In genomic region chr18:3067213-3068118, GRCh38 we compare ENCODE assay signal across 15 cellular contexts. TPM values are rescaled to one million over a fixed set of nuclear protein-coding genes. Genes with fewer than 3 reads are reported as not detected.
DNase-seq lines count a peak whose midpoint lies in the region; ATAC-seq, FAIRE-seq and TF ChIP-seq lines count a peak whose summit lies in the region.
"Had no signal": no experiment of that assay in that cellular context is flagged by ENCODE, and none has a peak within 500 bp of the region (broad histone marks: within the 10 kb centered on the region; RNA-seq: fewer than 3 reads in every experiment).

No MANE protein-coding gene starts in this region.

- TF ChIP-seq RAD21 in H1 (IDR thresholded peaks at IDR 0.05 in 1 of 2, conservative IDR thresholded peaks at IDR 0.05 in 1 of 2; ENCODE audit: low read depth in 2 of 2, low read length in 2 of 2): no peak

- H3K23ac ChIP-seq in H1 (ENCODE audit: insufficient read length): no peak overlapping the region

- H3K18ac ChIP-seq in H1 (ENCODE audit: extremely low read depth, low read length): no peak overlapping the region

- no peaks in the 10 kb centered on the region for H3K9me3 Mint-ChIP-seq in activated T-cell treated with anti-CD3 and anti-CD28 coated beads, Interleukin-2, amount 50 U/mL, for 24 hours
- no peaks in the 10 kb centered on the region for H3K9me3 Mint-ChIP-seq in T-cell
- H3K9me3 Mint-ChIP-seq in osteocyte (ENCODE audit: unreplicated experiment): no peaks in the 10 kb centered on the region
- H3K9me3 Mint-ChIP-seq: activated B cell treated with CpG ODN at 0.5 μM for 24 hours had no signal

- TF ChIP-seq CTCF in H1 (IDR thresholded peaks at IDR 0.05; ENCODE audit: control extremely low read depth in 1 of 3, insufficient read depth in 1 of 3, low read depth in 1 of 3, low read length in 3 of 3): no peak
- TF ChIP-seq CTCF in osteocyte (IDR thresholded peaks at IDR 0.05): no peak
- no peak for TF ChIP-seq CTCF in GM13977 (IDR thresholded peaks at IDR 0.05; ENCODE audit: extremely low read depth, insufficient read depth, missing control alignments)

- H3K36me3 ChIP-seq in H1 (ENCODE audit: control insufficient read depth in 2 of 4, insufficient read depth in 4 of 4, low read length in 3 of 4): no peaks in the 10 kb centered on the region
- H3K36me3 ChIP-seq in MG63: no peaks in the 10 kb centered on the region
- H3K36me3 ChIP-seq: upper lobe of left lung had no signal

- peaks cover 6% of the 10 kb centered on the region for H3K36me3 Mint-ChIP-seq in activated T-cell treated with anti-CD3 and anti-CD28 coated beads, Interleukin-2, amount 50 U/mL, for 24 hours (ENCODE audit: low read depth)
- H3K36me3 Mint-ChIP-seq in T-cell (peaks cover 3% of the 10 kb centered on the region), osteocyte (ENCODE audit: unreplicated experiment) (no peaks in the 10 kb centered on the region)

- WGBS in H1 (ENCODE audit: extremely low coverage in 1 of 2, insufficient coverage in 1 of 2, insufficient read length in 1 of 2, insufficient replicate concordance in 2 of 2, low coverage in 1 of 2, low lambda C conversion rate in 2 of 2, missing lambda C conversion rate in 1 of 2), 2 experiments: 90% methylated on average over 28 of the region's 30 CpGs; no CpG with 5 or more reads in 1 of the 2 experiments

- H3K79me2 ChIP-seq in H1 (ENCODE audit: control insufficient read depth in 1 of 2, insufficient read depth in 2 of 2, low read length in 2 of 2): no peaks in the 10 kb centered on the region

- no peak for TF ChIP-seq POLR2A in H1 (IDR thresholded peaks at IDR 0.05; ENCODE audit: control extremely low read depth in 1 of 2, low read depth in 2 of 2, low read length in 2 of 2)

- H3K9me3 ChIP-seq in H1 (ENCODE audit: insufficient read depth in 2 of 2, low read depth in 1 of 2, low read length in 1 of 2) (no peaks in the 10 kb centered on the region), MG63 (no peaks in the 10 kb centered on the region)
- H3K9me3 ChIP-seq: pancreas, upper lobe of left lung had no signal

- DNase-seq in activated T-cell treated with anti-CD3 and anti-CD28 coated beads, Interleukin-2, amount 50 U/mL, for 24 hours: no peak
- DNase-seq in activated T-cell treated with anti-CD3 and anti-CD28 coated beads, Interleukin-2, amount 50 U/mL, for 1 hour: no peak
- DNase-seq in T-cell (no peak), H1 (ENCODE audit: low read depth in 1 of 2, low spot score in 2 of 2) (no peak), osteocyte (ENCODE audit: extremely low spot score, unreplicated experiment) (peak; percentile 78), MG63 (no peak), germinal center (ENCODE audit: low spot score) (no peak), GM13977 (ENCODE audit: low spot score) (no peak)
- DNase-seq: activated B cell treated with CpG ODN at 0.5 μM for 24 hours; KG1; mammary epithelial cell; NCI-H1930; stimulated activated CD4-positive, alpha-beta T cell treated with anti-CD3 and anti-CD28 coated beads, Interleukin-15, amount 100 ng/mL, for 24 hours had no signal

- no peak overlapping the region for H4K5ac ChIP-seq in H1 (ENCODE audit: insufficient read length, low read depth, low read length)

- H3K27me3 Mint-ChIP-seq in activated T-cell treated with anti-CD3 and anti-CD28 coated beads, Interleukin-2, amount 50 U/mL, for 24 hours: no peaks in the 10 kb centered on the region
- H3K27me3 Mint-ChIP-seq in T-cell (no peaks in the 10 kb centered on the region), osteocyte (ENCODE audit: unreplicated experiment) (no peaks in the 10 kb centered on the region)
- H3K27me3 Mint-ChIP-seq: activated B cell treated with CpG ODN at 0.5 μM for 24 hours had no signal

- H3K4me2 ChIP-seq in H1 (ENCODE audit: insufficient read depth in 1 of 2, low read depth in 2 of 2, low read length in 2 of 2): no peak overlapping the region

- H4K8ac ChIP-seq in H1 (ENCODE audit: extremely low read depth, insufficient read depth, low read length): no peak overlapping the region

- H3K27me3 ChIP-seq in H1 (replicated peaks in 1 of 4; ENCODE audit: control insufficient read depth in 3 of 4, extremely low read depth in 1 of 4, insufficient read depth in 3 of 4, low read length in 3 of 4) (no peaks in the 10 kb centered on the region), MG63 (no peaks in the 10 kb centered on the region)
- H3K27me3 ChIP-seq: pancreas, upper lobe of left lung had no signal

- H2AFZ ChIP-seq in H1 (ENCODE audit: low read length): no peak overlapping the region

- H3K4me3 ChIP-seq in H1 (ENCODE audit: extremely low read depth in 1 of 4, insufficient read depth in 2 of 4, low read depth in 3 of 4, low read length in 4 of 4) (no peak overlapping the region), MG63 (no peak overlapping the region)
- H3K4me3 ChIP-seq: pancreas, upper lobe of left lung had no signal

- FAIRE-seq in H1 (lab: Jason Lieb, UNC): no peak
- FAIRE-seq: pancreas had no signal

- no peak overlapping the region for H2BK15ac ChIP-seq in H1 (ENCODE audit: low read length)

- H3K9ac ChIP-seq in H1 (replicated peaks in 1 of 4; ENCODE audit: extremely low read depth in 1 of 4, low read depth in 3 of 4, low read length in 3 of 4): no peak overlapping the region

- in situ Hi-C loops in GM13977 (cut with MboI; ENCODE audit: low pct_unique_long_range_greater_than_20kb, low sequenced_read_pairs, unreplicated experiment): no loop called here

- H3K79me1 ChIP-seq in H1 (ENCODE audit: low read depth, low read length): no peaks in the 10 kb centered on the region

- H2BK5ac ChIP-seq in H1 (ENCODE audit: low read depth, low read length): no peak overlapping the region

- no peak overlapping the region for H3K56ac ChIP-seq in H1 (replicated peaks; ENCODE audit: insufficient read length, low read depth, low read length)

- no peak for TF ChIP-seq EP300 in H1 (IDR thresholded peaks at IDR 0.05; ENCODE audit: borderline replicate concordance in 1 of 2, low read depth in 2 of 2, low read length in 2 of 2)

- peak overlapping the region; percentile 37 for H4K91ac ChIP-seq in H1 (replicated peaks; ENCODE audit: insufficient read length, low read length)

- H3K4me3 Mint-ChIP-seq in activated T-cell treated with anti-CD3 and anti-CD28 coated beads, Interleukin-2, amount 50 U/mL, for 24 hours: peak overlapping the region; percentile 58
- H3K4me3 Mint-ChIP-seq in T-cell (peak overlapping the region; percentile 50 to 72 (median 52)), osteocyte (ENCODE audit: unreplicated experiment) (no peak overlapping the region)
- H3K4me3 Mint-ChIP-seq: activated B cell treated with CpG ODN at 0.5 μM for 24 hours had no signal

- CTCF ChIA-PET in T-cell (lab: Charles Lee) (no interaction called here), H1 (lab: Charles Lee; ENCODE audit: partially characterized antibody) (no interaction called here)

- H2BK20ac ChIP-seq in H1 (ENCODE audit: low read length): no peak overlapping the region

- H2BK120ac ChIP-seq in H1 (replicated peaks; ENCODE audit: low read depth, low read length): no peak overlapping the region

- H3K23me2 ChIP-seq in H1 (ENCODE audit: low read depth, low read length): no peaks in the 10 kb centered on the region; the same call in 1 of the 2 replicates

- H2AK5ac ChIP-seq in H1 (ENCODE audit: low read depth, low read length): 0 out of 2 replicates have a peak overlapping the region, but pooled peaks have one; percentile 39

- H3K27ac Mint-ChIP-seq in activated T-cell treated with anti-CD3 and anti-CD28 coated beads, Interleukin-2, amount 50 U/mL, for 24 hours: peak overlapping the region; percentile 78
- H3K27ac Mint-ChIP-seq in T-cell: peak overlapping the region; percentile 45 to 74
- H3K27ac Mint-ChIP-seq in osteocyte (ENCODE audit: unreplicated experiment): no peak overlapping the region
- H3K27ac Mint-ChIP-seq: activated B cell treated with CpG ODN at 0.5 μM for 24 hours had no signal

- no peak overlapping the region for H3K4ac ChIP-seq in H1 (replicated peaks; ENCODE audit: insufficient read length, low read depth, low read length)

- ATAC-seq in T-cell (replicated peaks in 1 of 4): peak in 1 of 4 experiments; percentile 51
- ATAC-seq: pancreas had no signal

- H2BK12ac ChIP-seq in H1 (ENCODE audit: low read depth, low read length): no peak overlapping the region

- no peaks in the 10 kb centered on the region for H3K4me1 ChIP-seq in H1 (replicated peaks in 1 of 4; ENCODE audit: control insufficient read depth in 3 of 4, insufficient read depth in 4 of 4, low read length in 3 of 4)
- H3K4me1 ChIP-seq: pancreas had no signal

- H3K14ac ChIP-seq in H1 (ENCODE audit: insufficient read length): no peak overlapping the region

- H3K27ac ChIP-seq in H1 (ENCODE audit: low read depth, low read length): no peak overlapping the region
- H3K27ac ChIP-seq: pancreas, upper lobe of left lung had no signal

- POLR2A ChIA-PET in T-cell (lab: Charles Lee) (no interaction called here), H1 (lab: Charles Lee; ENCODE audit: partially characterized antibody) (no interaction called here)

- peaks cover 54% of the 10 kb centered on the region for H3K4me1 Mint-ChIP-seq in activated T-cell treated with anti-CD3 and anti-CD28 coated beads, Interleukin-2, amount 50 U/mL, for 24 hours (ENCODE audit: low read depth)
- H3K4me1 Mint-ChIP-seq in T-cell: peaks cover 46 to 49% (median 48%) of the 10 kb centered on the region in 3 donors
- peaks cover 13% of the 10 kb centered on the region for H3K4me1 Mint-ChIP-seq in osteocyte (ENCODE audit: unreplicated experiment)

- H4K20me1 ChIP-seq in H1 (replicated peaks in 1 of 2; ENCODE audit: control insufficient read depth in 1 of 2, insufficient read depth in 2 of 2, low read length in 2 of 2): no peaks in the 10 kb centered on the region

TF ChIP-seq in H1, 55 proteins besides CTCF, POLR2A, EP300 and RAD21:
- TF ChIP-seq TAF1 (IDR thresholded peaks at IDR 0.05; ENCODE audit: low read depth, low read length) (no peak), POU5F1 (IDR thresholded peaks at IDR 0.05; ENCODE audit: low read depth, low read length) (no peak), BCL11A (IDR thresholded peaks at IDR 0.05; ENCODE audit: low read depth in 2 of 2, low read length in 2 of 2) (no peak), MAX (IDR thresholded peaks at IDR 0.05) (no peak)

RNA-seq across cellular contexts. Expression of gene LPIN2, which starts 54.5 kb away (rescaled TPM):
- total RNA-seq in T-cell (100 to 1,000 TPM in 1 of 5 donors, 10 to 100 TPM in 4; 78.9 to 107 (median 88.8) TPM), osteocyte (34.8 and 36.9 TPM in 2 replicates)
- 13.8 and 14.2 TPM in 2 replicates for total RNA-seq in H1 (2021; fragmentation: NEBNext Ultra II Directional; extraction: Animal tissue kit (Norgen Biotek cat#: 25700))
- 7.4 and 7.7 TPM in 2 replicates for polyA plus RNA-seq in H1 (2011; rRNA removed)
- 11.6 TPM for polyA plus RNA-seq in H1 (2011; cell fraction: cytosol; rRNA removed)
- polyA plus RNA-seq in H1 (2011; cell fraction: nucleus; rRNA removed): 12.2 TPM
- polyA plus RNA-seq in H1 (2012, experiment 1 of 2): 8.6 to 10.8 TPM (median 9.6 TPM) in 4 replicates
- 1.7 TPM for polyA plus RNA-seq in H1 (2012, experiment 2 of 2)
- polyA plus RNA-seq in H1 (2013, experiment 1 of 2): 7.6 TPM
- 7.8 TPM for polyA plus RNA-seq in H1 (2013, experiment 2 of 2)
- 14.3 and 16.1 TPM in 2 replicates for polyA minus RNA-seq in H1 (2011; rRNA and poly(A)+ RNA removed)
- polyA minus RNA-seq in H1 (2011; cell fraction: cytosol; rRNA and poly(A)+ RNA removed): 9.8 TPM
- 18.0 TPM for polyA minus RNA-seq in H1 (2011; cell fraction: nucleus; rRNA and poly(A)+ RNA removed)
- total RNA-seq in MG63 (2014; rRNA removed; shearing (Covaris generic); ENCODE audit: low replicate concordance): 14.2 and 29.3 TPM in 2 replicates
